1 cellular context compared by ENCODE assay signal in genomic region chr19:7887408-7888144, GRCh38.
TF ChIP-seq lines count a peak whose summit lies in the region.

No MANE protein-coding gene starts in this region.

TF ChIP-seq in HepG2, 621 proteins besides CTCF, POLR2A, EP300 and RAD21 (continued from another document):
- TF ChIP-seq ZBTB4 (CRISPR knock-in tag; IDR thresholded peaks at IDR 0.05; ENCODE audit: borderline replicate concordance), result 0 out of 2 replicates have a peak, but pooled peaks have one; percentile 32
- TF ChIP-seq PHF21A (CRISPR knock-in tag; IDR thresholded peaks at IDR 0.05), result 0 out of 2 replicates have a peak, but pooled peaks have one; percentile 40
- peak; percentile 29 for TF ChIP-seq HNRNPLL (IDR thresholded peaks at IDR 0.05; ENCODE audit: low read depth, low read length, poor library complexity, severe bottlenecking)
- no peak for TF ChIP-seq MIXL1 (CRISPR knock-in tag; IDR thresholded peaks at IDR 0.05)
- 0 out of 2 replicates have a peak, but pooled peaks have one; percentile 3 for TF ChIP-seq ZNF605 (CRISPR knock-in tag; IDR thresholded peaks at IDR 0.05)
- peak; percentile 83 for TF ChIP-seq PATZ1 (CRISPR knock-in tag; IDR thresholded peaks at IDR 0.05)
- peak; percentile 49; the same call in 1 of the 2 replicates for TF ChIP-seq TFDP1 (CRISPR knock-in tag; IDR thresholded peaks at IDR 0.05; ENCODE audit: borderline replicate concordance)
- no peak for TF ChIP-seq ZNF766 (CRISPR knock-in tag; IDR thresholded peaks at IDR 0.05; ENCODE audit: borderline replicate concordance)
- TF ChIP-seq ZNF138 (CRISPR knock-in tag; IDR thresholded peaks at IDR 0.05; ENCODE audit: low read depth), result 0 out of 2 replicates have a peak, but pooled peaks have one; percentile 10
- peak; percentile 25; the same call in 1 of the 2 replicates for TF ChIP-seq GATAD2A (CRISPR knock-in tag; IDR thresholded peaks at IDR 0.05)
- 0 out of 2 replicates have a peak, but pooled peaks have one; percentile 37 for TF ChIP-seq ZNF777 (CRISPR knock-in tag; IDR thresholded peaks at IDR 0.05)
- peak; percentile 97 for TF ChIP-seq ZNF770 (CRISPR knock-in tag; IDR thresholded peaks at IDR 0.05)
- TF ChIP-seq, protein P1, sequence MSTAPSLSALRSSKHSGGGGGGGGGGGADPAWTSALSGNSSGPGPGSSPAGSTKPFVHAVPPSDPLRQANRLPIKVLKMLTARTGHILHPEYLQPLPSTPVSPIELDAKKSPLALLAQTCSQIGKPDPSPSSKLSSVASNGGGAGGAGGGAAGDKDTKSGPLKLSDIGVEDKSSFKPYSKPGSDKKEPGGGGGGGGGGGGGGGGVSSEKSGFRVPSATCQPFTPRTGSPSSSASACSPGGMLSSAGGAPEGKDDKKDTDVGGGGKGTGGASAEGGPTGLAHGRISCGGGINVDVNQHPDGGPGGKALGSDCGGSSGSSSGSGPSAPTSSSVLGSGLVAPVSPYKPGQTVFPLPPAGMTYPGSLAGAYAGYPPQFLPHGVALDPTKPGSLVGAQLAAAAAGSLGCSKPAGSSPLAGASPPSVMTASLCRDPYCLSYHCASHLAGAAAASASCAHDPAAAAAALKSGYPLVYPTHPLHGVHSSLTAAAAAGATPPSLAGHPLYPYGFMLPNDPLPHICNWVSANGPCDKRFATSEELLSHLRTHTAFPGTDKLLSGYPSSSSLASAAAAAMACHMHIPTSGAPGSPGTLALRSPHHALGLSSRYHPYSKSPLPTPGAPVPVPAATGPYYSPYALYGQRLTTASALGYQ (CRISPR knock-in tag; IDR thresholded peaks at IDR 0.05), result no peak
- TF ChIP-seq, protein P2, sequence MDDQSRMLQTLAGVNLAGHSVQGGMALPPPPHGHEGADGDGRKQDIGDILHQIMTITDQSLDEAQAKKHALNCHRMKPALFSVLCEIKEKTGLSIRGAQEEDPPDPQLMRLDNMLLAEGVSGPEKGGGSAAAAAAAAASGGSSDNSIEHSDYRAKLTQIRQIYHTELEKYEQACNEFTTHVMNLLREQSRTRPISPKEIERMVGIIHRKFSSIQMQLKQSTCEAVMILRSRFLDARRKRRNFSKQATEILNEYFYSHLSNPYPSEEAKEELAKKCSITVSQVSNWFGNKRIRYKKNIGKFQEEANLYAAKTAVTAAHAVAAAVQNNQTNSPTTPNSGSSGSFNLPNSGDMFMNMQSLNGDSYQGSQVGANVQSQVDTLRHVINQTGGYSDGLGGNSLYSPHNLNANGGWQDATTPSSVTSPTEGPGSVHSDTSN (CRISPR knock-in tag; IDR thresholded peaks at IDR 0.05; ENCODE audit: borderline replicate concordance), result no peak
- TF ChIP-seq RCOR2 (CRISPR knock-in tag; IDR thresholded peaks at IDR 0.05), result 0 out of 2 replicates have a peak, but pooled peaks have one; percentile 18
- TF ChIP-seq POLR2AphosphoS2 (IDR thresholded peaks at IDR 0.05; ENCODE audit: low read depth, low read length), result no peak
- TF ChIP-seq, protein P3, sequence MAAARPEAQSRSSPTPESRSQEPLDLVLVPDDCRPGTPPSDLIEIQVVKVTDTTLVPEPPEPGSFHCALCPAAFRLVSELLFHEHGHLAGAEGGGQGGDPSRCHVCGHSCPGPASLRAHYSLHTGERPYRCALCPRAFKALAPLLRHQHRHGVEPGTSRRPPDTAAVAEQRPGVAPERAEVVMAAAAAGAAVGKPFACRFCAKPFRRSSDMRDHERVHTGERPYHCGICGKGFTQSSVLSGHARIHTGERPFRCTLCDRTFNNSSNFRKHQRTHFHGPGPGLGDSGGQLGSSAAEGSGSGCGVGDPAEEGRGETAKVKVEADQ (CRISPR knock-in tag; IDR thresholded peaks at IDR 0.05; ENCODE audit: borderline replicate concordance), result no peak
- TF ChIP-seq MEIS1 (CRISPR knock-in tag; IDR thresholded peaks at IDR 0.05; ENCODE audit: borderline replicate concordance), result 0 out of 2 replicates have a peak, but pooled peaks have one; percentile 10
- TF ChIP-seq ZNF367 (CRISPR knock-in tag; IDR thresholded peaks at IDR 0.05; ENCODE audit: borderline replicate concordance), result 0 out of 2 replicates have a peak, but pooled peaks have one; percentile 22
